In genomic region chr4:156472624-156473023, GRCh38 we compare ENCODE assay signal across 1 cellular context.
TF ChIP-seq lines count a peak whose summit lies in the region.

No MANE protein-coding gene starts in this region.

TF ChIP-seq in HCT116, 20 proteins besides CTCF, POLR2A, EP300 and RAD21:
- TF ChIP-seq ZBTB33 (IDR thresholded peaks at IDR 0.05; ENCODE audit: extremely low read depth, insufficient replicate concordance, low read length): no peak
- TF ChIP-seq YY1 (IDR thresholded peaks at IDR 0.05; ENCODE audit: extremely low read depth, insufficient replicate concordance, low read depth, low read length): no peak
- no peak for TF ChIP-seq EZH2phosphoT487 (IDR thresholded peaks at IDR 0.05; ENCODE audit: borderline replicate concordance)
- TF ChIP-seq TCF7L2 (IDR thresholded peaks at IDR 0.05; ENCODE audit: borderline replicate concordance, extremely low read depth, insufficient read depth, insufficient read length): no peak
- TF ChIP-seq, protein P1, sequence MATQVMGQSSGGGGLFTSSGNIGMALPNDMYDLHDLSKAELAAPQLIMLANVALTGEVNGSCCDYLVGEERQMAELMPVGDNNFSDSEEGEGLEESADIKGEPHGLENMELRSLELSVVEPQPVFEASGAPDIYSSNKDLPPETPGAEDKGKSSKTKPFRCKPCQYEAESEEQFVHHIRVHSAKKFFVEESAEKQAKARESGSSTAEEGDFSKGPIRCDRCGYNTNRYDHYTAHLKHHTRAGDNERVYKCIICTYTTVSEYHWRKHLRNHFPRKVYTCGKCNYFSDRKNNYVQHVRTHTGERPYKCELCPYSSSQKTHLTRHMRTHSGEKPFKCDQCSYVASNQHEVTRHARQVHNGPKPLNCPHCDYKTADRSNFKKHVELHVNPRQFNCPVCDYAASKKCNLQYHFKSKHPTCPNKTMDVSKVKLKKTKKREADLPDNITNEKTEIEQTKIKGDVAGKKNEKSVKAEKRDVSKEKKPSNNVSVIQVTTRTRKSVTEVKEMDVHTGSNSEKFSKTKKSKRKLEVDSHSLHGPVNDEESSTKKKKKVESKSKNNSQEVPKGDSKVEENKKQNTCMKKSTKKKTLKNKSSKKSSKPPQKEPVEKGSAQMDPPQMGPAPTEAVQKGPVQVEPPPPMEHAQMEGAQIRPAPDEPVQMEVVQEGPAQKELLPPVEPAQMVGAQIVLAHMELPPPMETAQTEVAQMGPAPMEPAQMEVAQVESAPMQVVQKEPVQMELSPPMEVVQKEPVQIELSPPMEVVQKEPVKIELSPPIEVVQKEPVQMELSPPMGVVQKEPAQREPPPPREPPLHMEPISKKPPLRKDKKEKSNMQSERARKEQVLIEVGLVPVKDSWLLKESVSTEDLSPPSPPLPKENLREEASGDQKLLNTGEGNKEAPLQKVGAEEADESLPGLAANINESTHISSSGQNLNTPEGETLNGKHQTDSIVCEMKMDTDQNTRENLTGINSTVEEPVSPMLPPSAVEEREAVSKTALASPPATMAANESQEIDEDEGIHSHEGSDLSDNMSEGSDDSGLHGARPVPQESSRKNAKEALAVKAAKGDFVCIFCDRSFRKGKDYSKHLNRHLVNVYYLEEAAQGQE (IDR thresholded peaks at IDR 0.05; ENCODE audit: low read depth): no peak
- no peak for TF ChIP-seq JUND (IDR thresholded peaks at IDR 0.05)
- no peak for TF ChIP-seq EGR1 (IDR thresholded peaks at IDR 0.05; ENCODE audit: low read depth)
- TF ChIP-seq CEBPB (IDR thresholded peaks at IDR 0.05; ENCODE audit: low read depth): no peak
- TF ChIP-seq SP1 (IDR thresholded peaks at IDR 0.05; ENCODE audit: low read depth): no peak
- TF ChIP-seq, protein P2, sequence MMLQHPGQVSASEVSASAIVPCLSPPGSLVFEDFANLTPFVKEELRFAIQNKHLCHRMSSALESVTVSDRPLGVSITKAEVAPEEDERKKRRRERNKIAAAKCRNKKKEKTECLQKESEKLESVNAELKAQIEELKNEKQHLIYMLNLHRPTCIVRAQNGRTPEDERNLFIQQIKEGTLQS (IDR thresholded peaks at IDR 0.05): no peak
- TF ChIP-seq ELF1 (IDR thresholded peaks at IDR 0.05; ENCODE audit: borderline replicate concordance, low read depth): no peak
- no peak for TF ChIP-seq SRF (IDR thresholded peaks at IDR 0.05; ENCODE audit: low read depth)
- no peak for TF ChIP-seq ZFX (IDR thresholded peaks at IDR 0.05)
- no peak for TF ChIP-seq MAX (IDR thresholded peaks at IDR 0.05)
- no peak for TF ChIP-seq FOSL1 (IDR thresholded peaks at IDR 0.05; ENCODE audit: low read depth)
